1 cellular context compared by ENCODE assay signal in the genomic region with DNA sequence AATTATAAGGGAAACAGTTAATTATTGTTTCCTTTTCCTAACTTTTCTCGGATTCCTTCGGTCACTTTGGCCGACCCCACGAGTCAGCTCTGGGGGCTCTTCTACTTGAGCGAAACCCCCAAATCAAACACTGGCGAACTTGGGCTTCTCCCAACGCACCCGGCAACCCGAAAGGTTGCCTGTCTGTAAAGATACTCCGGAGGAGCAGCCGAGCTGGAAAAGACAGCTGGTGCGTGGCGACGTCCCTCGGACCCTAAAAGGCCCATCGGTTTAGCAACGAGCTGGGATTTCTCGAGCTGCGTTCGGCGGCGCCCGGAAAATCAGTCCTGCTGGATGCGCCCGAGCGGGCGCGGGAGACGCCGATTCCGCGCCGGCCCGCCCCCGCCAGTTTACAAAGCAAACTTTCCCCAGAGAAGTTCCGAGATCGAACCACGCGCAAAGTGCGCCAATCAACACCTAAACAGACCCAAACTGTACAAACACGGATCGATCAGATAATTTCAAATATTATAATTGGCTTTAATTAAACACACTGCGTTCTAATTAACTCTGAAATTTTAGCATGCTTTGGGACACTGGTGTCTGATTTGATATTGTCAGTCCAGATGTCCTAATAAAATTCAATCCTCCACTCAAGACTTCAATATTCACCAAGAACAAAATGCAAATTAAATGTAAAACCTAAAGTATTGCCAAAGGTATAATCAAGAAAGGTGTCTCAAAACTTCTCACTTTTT.
TF ChIP-seq lines count a peak whose summit lies in the region.

No MANE protein-coding gene starts in this region.

TF ChIP-seq in GM23338, 12 proteins besides CTCF, POLR2A, EP300 and RAD21 (continued from another document):
- TF ChIP-seq, protein P1, sequence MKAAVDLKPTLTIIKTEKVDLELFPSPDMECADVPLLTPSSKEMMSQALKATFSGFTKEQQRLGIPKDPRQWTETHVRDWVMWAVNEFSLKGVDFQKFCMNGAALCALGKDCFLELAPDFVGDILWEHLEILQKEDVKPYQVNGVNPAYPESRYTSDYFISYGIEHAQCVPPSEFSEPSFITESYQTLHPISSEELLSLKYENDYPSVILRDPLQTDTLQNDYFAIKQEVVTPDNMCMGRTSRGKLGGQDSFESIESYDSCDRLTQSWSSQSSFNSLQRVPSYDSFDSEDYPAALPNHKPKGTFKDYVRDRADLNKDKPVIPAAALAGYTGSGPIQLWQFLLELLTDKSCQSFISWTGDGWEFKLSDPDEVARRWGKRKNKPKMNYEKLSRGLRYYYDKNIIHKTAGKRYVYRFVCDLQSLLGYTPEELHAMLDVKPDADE (IDR thresholded peaks at IDR 0.05): no peak
